In the genomic region with DNA sequence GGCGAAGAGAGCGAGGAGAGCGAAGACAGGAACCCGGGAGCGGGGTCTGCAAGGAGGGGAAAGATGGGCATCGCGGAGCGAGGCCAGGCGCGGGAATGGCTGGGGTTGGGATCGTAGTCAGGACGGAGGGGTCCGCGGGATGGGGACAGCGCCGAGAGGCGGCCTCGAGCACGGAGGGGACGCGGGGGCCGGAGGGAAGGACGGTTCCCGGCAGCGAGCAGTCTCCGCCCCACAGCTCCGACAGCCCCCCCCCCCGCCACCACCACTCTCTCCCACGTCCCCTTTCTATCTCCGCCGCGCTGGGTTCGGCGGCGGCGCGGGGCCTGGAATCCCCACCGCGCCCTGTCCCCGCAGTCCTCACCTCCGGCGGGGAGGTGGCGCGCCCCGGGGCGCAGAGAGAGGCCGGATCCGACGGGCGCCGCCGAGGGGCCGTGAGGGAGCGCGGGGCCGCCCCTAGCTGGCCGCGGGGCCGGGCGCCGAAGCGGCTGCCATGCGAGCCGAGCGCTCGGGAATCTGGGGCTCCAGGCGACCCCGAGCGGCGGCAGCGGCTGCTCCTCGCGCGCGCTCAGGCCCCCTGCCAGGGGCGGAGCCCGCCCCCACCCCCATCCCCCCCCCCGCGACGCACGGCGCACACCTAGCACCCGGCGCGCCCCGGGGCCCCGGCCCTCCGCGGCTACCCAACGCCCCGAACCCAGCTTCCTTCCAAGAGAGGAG, we compare ENCODE assay signal across 8 cellular contexts. TPM values are rescaled to one million over a fixed set of nuclear protein-coding genes. Genes with fewer than 3 reads are reported as not detected.
A peak's percentile ranks its signal among the peaks of the same experiment; 100 is the strongest.
DNase-seq lines count a peak whose midpoint lies in the region; ATAC-seq and TF ChIP-seq lines count a peak whose summit lies in the region.

A gene with protein sequence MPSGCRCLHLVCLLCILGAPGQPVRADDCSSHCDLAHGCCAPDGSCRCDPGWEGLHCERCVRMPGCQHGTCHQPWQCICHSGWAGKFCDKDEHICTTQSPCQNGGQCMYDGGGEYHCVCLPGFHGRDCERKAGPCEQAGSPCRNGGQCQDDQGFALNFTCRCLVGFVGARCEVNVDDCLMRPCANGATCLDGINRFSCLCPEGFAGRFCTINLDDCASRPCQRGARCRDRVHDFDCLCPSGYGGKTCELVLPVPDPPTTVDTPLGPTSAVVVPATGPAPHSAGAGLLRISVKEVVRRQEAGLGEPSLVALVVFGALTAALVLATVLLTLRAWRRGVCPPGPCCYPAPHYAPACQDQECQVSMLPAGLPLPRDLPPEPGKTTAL (minus strand): TSS at position 515 of the 714 bp plus-strand sequence. CDS start 723 bp downstream, outside the sequence.

- H3K9me3 ChIP-seq in esophagus squamous epithelium (no peaks in the 10 kb centered on the region), neuron (ENCODE audit: low read length) (no peaks in the 10 kb centered on the region)

- H3K36me3 ChIP-seq in GM06990 (ENCODE audit: control insufficient read depth, insufficient read depth, low read length), result peaks cover 12% of the 10 kb centered on the region
- H3K36me3 ChIP-seq in KMS-11 (ENCODE audit: insufficient read depth), result no peaks in the 10 kb centered on the region
- H3K36me3 ChIP-seq in esophagus squamous epithelium, result peaks cover 10 to 31% (median 10%) of the 10 kb centered on the region in 3 donors
- peaks cover 18% of the 10 kb centered on the region for H3K36me3 ChIP-seq in neuron (ENCODE audit: insufficient read depth, low read length)

- H3K9ac ChIP-seq in KMS-11, result no peak within 1 kb of the TSS

- no peaks in the 10 kb centered on the region for H3K27me3 ChIP-seq in GM06990 (replicated peaks; ENCODE audit: control insufficient read depth, insufficient read depth, low read length)
- peaks cover 21% of the 10 kb centered on the region for H3K27me3 ChIP-seq in KMS-11 (ENCODE audit: insufficient read depth, low read depth)
- peaks cover 0 to 57% (median 4%) of the 10 kb centered on the region in 4 donors for H3K27me3 ChIP-seq in esophagus squamous epithelium
- peaks cover 9% of the 10 kb centered on the region for H3K27me3 ChIP-seq in neuron (ENCODE audit: insufficient read depth, low read length)

- no peaks in the 10 kb centered on the region for H4K20me1 ChIP-seq in KMS-11 (ENCODE audit: insufficient read depth)

- TF ChIP-seq POLR2A in esophagus squamous epithelium (IDR thresholded peaks at IDR 0.05), result no peak

- H3K4me1 ChIP-seq in KMS-11 (ENCODE audit: low read depth, poor library complexity, severe bottlenecking), result peaks cover 10% of the 10 kb centered on the region
- peaks cover 6 to 49% (median 9%) of the 10 kb centered on the region in 3 donors for H3K4me1 ChIP-seq in esophagus squamous epithelium
- H3K4me1 ChIP-seq in neuron (ENCODE audit: insufficient read depth, low read length), result peaks cover 3% of the 10 kb centered on the region

- intact Hi-C loops in esophagus squamous epithelium (cut with DNase I), result no loop called here

- TF ChIP-seq CTCF in GM06990 (IDR thresholded peaks at IDR 0.05; ENCODE audit: insufficient read depth, low read length, poor library complexity, severe bottlenecking) (no peak), KMS-11 (conservative IDR thresholded peaks at IDR 0.05; ENCODE audit: low read depth, low read length) (no peak), esophagus squamous epithelium (IDR thresholded peaks at IDR 0.05) (no peak)

- H2AFZ ChIP-seq in KMS-11 (ENCODE audit: low read depth) (peak within 1 kb of the TSS; percentile 18; the same call in 1 of the 2 replicates), neuron (ENCODE audit: low read depth, low read length) (peak within 1 kb of the TSS; percentile 43)

- H3K79me2 ChIP-seq in KMS-11 (ENCODE audit: insufficient read depth, low read depth), result no peaks in the 10 kb centered on the region

- DNase-seq in GM06990 (ENCODE audit: extremely low read depth, insufficient read length) (peak; percentile 36), activated T-cell treated with anti-CD3 and anti-CD28 coated beads for 1 hour (ENCODE audit: low read depth) (peak; percentile 24), esophagus squamous epithelium (lab: John Stamatoyannopoulos, UW) (no peak), T1000 (lab: John Stamatoyannopoulos, UW) (no peak)

- ATAC-seq in GM21360 (IDR thresholded peaks at IDR 0.05; ENCODE audit: unreplicated experiment) (no peak), GM19463 (IDR thresholded peaks at IDR 0.05; ENCODE audit: unreplicated experiment) (no peak)

- WGBS in esophagus squamous epithelium, 2 donors, result 1 to 4% methylated on average over 26 of the region's 91 CpGs

- H3K4me2 ChIP-seq in KMS-11, result peak within 1 kb of the TSS; percentile 60

- no peak within 1 kb of the TSS for H3K27ac ChIP-seq in KMS-11
- peak within 1 kb of the TSS; percentile 59 to 79 (median 70) for H3K27ac ChIP-seq in esophagus squamous epithelium

- peak within 1 kb of the TSS; percentile 61 for H3K4me3 ChIP-seq in GM06990 (replicated peaks; ENCODE audit: low read depth, low read length)
- H3K4me3 ChIP-seq in KMS-11 (IDR thresholded peaks at IDR 0.05; ENCODE audit: insufficient read depth, low read depth, low read length), result no peak within 1 kb of the TSS
- peak within 1 kb of the TSS; percentile 38 to 67 (median 58) for H3K4me3 ChIP-seq in esophagus squamous epithelium
- peak within 1 kb of the TSS; percentile 50 for H3K4me3 ChIP-seq in neuron (ENCODE audit: low read length)

RNA-seq across cellular contexts. Expression of the gene that starts here (rescaled TPM):
- total RNA-seq in esophagus squamous epithelium, result 10 to 100 TPM in 2 of 4 donors, 1 to 10 TPM in 2; 8.3 to 24.8 (median 12.6) TPM

Comparison
In these comparisons a context has a peak if more than half of its experiments do, and no peak if none do; other contexts are left out.
1. DNase-seq: peak in GM06990 (single experiment) and activated T-cell treated with anti-CD3 and anti-CD28 coated beads for 1 hour (single experiment); none in esophagus squamous epithelium (single experiment) and T1000 (single experiment).